In genomic region chr5:10660720-10661387, GRCh38 we compare ENCODE assay signal across 25 cellular contexts.
"Had no signal": no experiment of that assay in that cellular context is flagged by ENCODE, and none has a peak within 500 bp of the region (broad histone marks: within the 10 kb centered on the region; RNA-seq: fewer than 3 reads in every experiment).

No MANE protein-coding gene starts in this region.

- H2AFZ ChIP-seq: parathyroid adenoma had no signal

- H3K4me3 ChIP-seq: ascending aorta, cardiac muscle cell, colonic mucosa, suprapubic skin, tibial artery, upper lobe of right lung had no signal

- H3K36me3 ChIP-seq: ascending aorta, cardiac muscle cell, colonic mucosa, suprapubic skin, tibial artery, upper lobe of right lung had no signal

- H3K27ac ChIP-seq: ascending aorta, cardiac muscle cell, colonic mucosa, parathyroid adenoma, suprapubic skin, tibial artery, upper lobe of right lung had no signal

- H3K27ac Mint-ChIP-seq: activated CD4-positive, alpha-beta T cell treated with anti-CD3 and anti-CD28 coated beads for 36 hours; activated naive CD4-positive, alpha-beta T cell treated with anti-CD3 and anti-CD28 coated beads for 36 hours; activated naive CD8-positive, alpha-beta T cell treated with anti-CD3 and anti-CD28 coated beads for 36 hours; activated T-helper 1 cell treated with anti-CD3 and anti-CD28 coated beads, Interleukin-12 subunit alpha, Interleukin-12 subunit beta, Interleukin-2, Interleukin-4 antibody, amounts not matched to agents 30 ng/mL and 10 ng/mL and 1 ng/mL, durations not matched to agents 14 hours and 24 hours and 36 hours; naive thymus-derived CD8-positive, alpha-beta T cell; T-helper 17 cell had no signal

- H3K4me3 Mint-ChIP-seq: activated CD4-positive, alpha-beta T cell treated with anti-CD3 and anti-CD28 coated beads for 36 hours; activated naive CD4-positive, alpha-beta T cell treated with anti-CD3 and anti-CD28 coated beads for 36 hours; activated naive CD8-positive, alpha-beta T cell treated with anti-CD3 and anti-CD28 coated beads for 36 hours; activated T-helper 1 cell treated with anti-CD3 and anti-CD28 coated beads, Interleukin-12 subunit alpha, Interleukin-12 subunit beta, Interleukin-2, Interleukin-4 antibody, amounts not matched to agents 30 ng/mL and 10 ng/mL and 1 ng/mL, durations not matched to agents 14 hours and 24 hours and 36 hours; brain; naive thymus-derived CD8-positive, alpha-beta T cell; neural crest cell; T-helper 17 cell had no signal

- H3K79me2 ChIP-seq: parathyroid adenoma had no signal

- ATAC-seq: activated CD4-positive, alpha-beta T cell treated with anti-CD3 and anti-CD28 coated beads for 36 hours; left cardiac atrium; naive thymus-derived CD8-positive, alpha-beta T cell; right cardiac atrium; T-helper 17 cell; upper lobe of right lung had no signal

- H3K9me3 ChIP-seq: ascending aorta, colonic mucosa, suprapubic skin, tibial artery, upper lobe of right lung had no signal

- H3K9me3 Mint-ChIP-seq: activated naive CD4-positive, alpha-beta T cell treated with anti-CD3 and anti-CD28 coated beads for 36 hours; activated naive CD8-positive, alpha-beta T cell treated with anti-CD3 and anti-CD28 coated beads for 36 hours; activated T-helper 1 cell treated with anti-CD3 and anti-CD28 coated beads, Interleukin-12 subunit alpha, Interleukin-12 subunit beta, Interleukin-2, Interleukin-4 antibody, amounts not matched to agents 30 ng/mL and 10 ng/mL and 1 ng/mL, durations not matched to agents 14 hours and 24 hours and 36 hours; brain; neural crest cell had no signal

- H3K4me1 ChIP-seq: colonic mucosa, parathyroid adenoma, upper lobe of right lung had no signal

- H3K9ac ChIP-seq: parathyroid adenoma had no signal

- H3K4me1 Mint-ChIP-seq: activated CD4-positive, alpha-beta T cell treated with anti-CD3 and anti-CD28 coated beads for 36 hours; activated naive CD8-positive, alpha-beta T cell treated with anti-CD3 and anti-CD28 coated beads for 36 hours; naive thymus-derived CD8-positive, alpha-beta T cell; T-helper 17 cell had no signal

- H3K27me3 Mint-ChIP-seq: activated CD4-positive, alpha-beta T cell treated with anti-CD3 and anti-CD28 coated beads for 36 hours; activated naive CD8-positive, alpha-beta T cell treated with anti-CD3 and anti-CD28 coated beads for 36 hours had no signal

- H3K36me3 Mint-ChIP-seq: activated naive CD8-positive, alpha-beta T cell treated with anti-CD3 and anti-CD28 coated beads for 36 hours; brain; naive thymus-derived CD8-positive, alpha-beta T cell had no signal

- DNase-seq: activated CD4-positive, alpha-beta T cell treated with anti-CD3 and anti-CD28 coated beads for 36 hours; activated effector memory CD4-positive, alpha-beta T cell treated with anti-CD3 and anti-CD28 coated beads, Interleukin-2, amount 50 U/mL, for 16 hours; activated naive CD4-positive, alpha-beta T cell treated with anti-CD3 and anti-CD28 coated beads for 36 hours; activated naive CD8-positive, alpha-beta T cell treated with anti-CD3 and anti-CD28 coated beads for 36 hours; activated T-cell treated with anti-CD3 and anti-CD28 coated beads for 4 hours; cerebellar nuclear complex; colonic mucosa; effector CD8-positive, alpha-beta T cell; glutamatergic neuron; left cardiac atrium; naive thymus-derived CD8-positive, alpha-beta T cell; occipital lobe; right cardiac atrium; stimulated activated CD4-positive, alpha-beta T cell treated with anti-CD3 and anti-CD28 coated beads, Interleukin-2, amount 100 ng/mL, for 48 hours; T-helper 17 cell; T1000; tibial artery; upper lobe of right lung had no signal

- H3K27me3 ChIP-seq: ascending aorta, cardiac muscle cell, colonic mucosa, suprapubic skin, upper lobe of right lung had no signal
